In genomic region chr6:157666721-157667120, GRCh38 we compare ENCODE assay signal across 13 cellular contexts.
"Had no signal": no experiment of that assay in that cellular context is flagged by ENCODE, and none has a peak within 500 bp of the region (broad histone marks: within the 10 kb centered on the region; RNA-seq: fewer than 3 reads in every experiment).

No MANE protein-coding gene starts in this region.

- H3K4me3 ChIP-seq: ascending aorta, colonic mucosa, esophagus squamous epithelium, heart left ventricle, mucosa of descending colon, thoracic aorta had no signal

- H3K4me3 Mint-ChIP-seq: neural crest cell, T-cell, WTC11 had no signal

- H3K36me3 Mint-ChIP-seq: activated naive CD4-positive, alpha-beta T cell treated with anti-CD3 and anti-CD28 coated beads, Interleukin-2, amount 50 U/mL, for 72 hours; T-cell had no signal

- ATAC-seq: sciatic nerve had no signal

- H3K27me3 ChIP-seq: ascending aorta, brain microvascular endothelial cell, colonic mucosa, esophagus squamous epithelium, heart left ventricle had no signal

- H3K9me3 Mint-ChIP-seq: activated naive CD4-positive, alpha-beta T cell treated with anti-CD3 and anti-CD28 coated beads, Interleukin-2, amount 50 U/mL, for 72 hours; neural crest cell; T-cell had no signal

- H3K36me3 ChIP-seq: brain microvascular endothelial cell, colonic mucosa, thoracic aorta had no signal

- DNase-seq: esophagus squamous epithelium had no signal

- H3K27ac Mint-ChIP-seq: T-cell, type B pancreatic cell, WTC11 had no signal

- H3K9me3 ChIP-seq: ascending aorta, colonic mucosa, esophagus squamous epithelium, heart left ventricle, mucosa of descending colon, thoracic aorta had no signal

- H3K27ac ChIP-seq: ascending aorta, brain microvascular endothelial cell, colonic mucosa, esophagus squamous epithelium, heart left ventricle, thoracic aorta had no signal
